ENCODE assay signal across 27 cellular contexts in genomic region chr12:106187155-106187789, GRCh38. TPM values are rescaled to one million over a fixed set of nuclear protein-coding genes. Genes with fewer than 3 reads are reported as not detected.
DNase-seq lines count a peak whose midpoint lies in the region; ATAC-seq, FAIRE-seq and TF ChIP-seq lines count a peak whose summit lies in the region.
"Had no signal": no experiment of that assay in that cellular context is flagged by ENCODE, and none has a peak within 500 bp of the region (broad histone marks: within the 10 kb centered on the region; RNA-seq: fewer than 3 reads in every experiment).

No MANE protein-coding gene starts in this region.

- ATAC-seq in GM23338: no peak; the same call in 2 of the 3 replicates
- ATAC-seq in stimulated activated effector memory CD8-positive, alpha-beta T cell treated with anti-CD3 and anti-CD28 coated beads, Interleukin-12 subunit alpha, Interleukin-12 subunit beta, amount 100 ng/mL, for 72 hours: peak; percentile 21
- no peak for ATAC-seq in gastrocnemius medialis
- no peak for ATAC-seq in GM21737 (IDR thresholded peaks at IDR 0.05; ENCODE audit: unreplicated experiment)
- ATAC-seq in GM21515 (IDR thresholded peaks at IDR 0.05; ENCODE audit: unreplicated experiment): no peak
- ATAC-seq: K562, PC-3, T-cell had no signal

- H3K4me3 ChIP-seq in GM23338: no peak overlapping the region
- no peak overlapping the region for H3K4me3 ChIP-seq in H1 (ENCODE audit: extremely low read depth in 1 of 4, insufficient read depth in 2 of 4, low read depth in 3 of 4, low read length in 4 of 4)
- H3K4me3 ChIP-seq in gastrocnemius medialis: no peak overlapping the region
- H3K4me3 ChIP-seq: K562, SJCRH30 had no signal

- no peak overlapping the region for H4K5ac ChIP-seq in H1 (ENCODE audit: insufficient read length, low read depth, low read length)

- no peak overlapping the region for H3K14ac ChIP-seq in H1 (ENCODE audit: insufficient read length)

- intact Hi-C loops in gastrocnemius medialis (cut with DNase I; ENCODE audit: low total_unique reads): no loop called here

- POLR2A ChIA-PET in H1 (lab: Charles Lee; ENCODE audit: partially characterized antibody): interaction anchor here (1.0 kb wide), 1 partner anchor 57 kb away, joined by 3 read pairs; no protein-coding TSS in a partner anchor

- H4K8ac ChIP-seq in H1 (ENCODE audit: extremely low read depth, insufficient read depth, low read length): no peak overlapping the region

- no peaks in the 10 kb centered on the region for H3K79me1 ChIP-seq in H1 (ENCODE audit: low read depth, low read length)

- TF ChIP-seq RAD21 in H1 (IDR thresholded peaks at IDR 0.05 in 1 of 2, conservative IDR thresholded peaks at IDR 0.05 in 1 of 2; ENCODE audit: low read depth in 2 of 2, low read length in 2 of 2): no peak

- H3K23ac ChIP-seq in H1 (ENCODE audit: insufficient read length): no peak overlapping the region

- no peak overlapping the region for H2BK15ac ChIP-seq in H1 (ENCODE audit: low read length)

- H3K36me3 ChIP-seq in GM23338 (ENCODE audit: insufficient read depth) (no peaks in the 10 kb centered on the region), H1 (ENCODE audit: control insufficient read depth in 2 of 4, insufficient read depth in 4 of 4, low read length in 3 of 4) (no peaks in the 10 kb centered on the region), gastrocnemius medialis (no peaks in the 10 kb centered on the region)
- H3K36me3 ChIP-seq: SJCRH30 had no signal

- H3K27ac ChIP-seq in GM23338 (ENCODE audit: low read depth) (no peak overlapping the region), H1 (ENCODE audit: low read depth, low read length) (no peak overlapping the region), gastrocnemius medialis (peak overlapping the region in 1 of 4 donors; percentile 4)
- H3K27ac ChIP-seq: SJCRH30 had no signal

- H3K4me2 ChIP-seq in GM23338: no peak overlapping the region
- H3K4me2 ChIP-seq in H1 (ENCODE audit: insufficient read depth in 1 of 2, low read depth in 2 of 2, low read length in 2 of 2): no peak overlapping the region

- no peaks in the 10 kb centered on the region for H3K27me3 ChIP-seq in GM23338 (ENCODE audit: insufficient read depth)
- H3K27me3 ChIP-seq in H1 (replicated peaks in 1 of 4; ENCODE audit: control insufficient read depth in 3 of 4, extremely low read depth in 1 of 4, insufficient read depth in 3 of 4, low read length in 3 of 4): no peaks in the 10 kb centered on the region
- no peaks in the 10 kb centered on the region for H3K27me3 ChIP-seq in gastrocnemius medialis
- H3K27me3 ChIP-seq: SJCRH30 had no signal

- no peak overlapping the region for H2BK120ac ChIP-seq in H1 (replicated peaks; ENCODE audit: low read depth, low read length)

- H2BK5ac ChIP-seq in H1 (ENCODE audit: low read depth, low read length): no peak overlapping the region

- CTCF ChIA-PET in H1 (lab: Charles Lee; ENCODE audit: partially characterized antibody): interaction anchor here (1.0 to 4.2 kb wide), 7 partner anchors 10 to 767 kb away, joined by 3 to 19 read pairs (median 6); no protein-coding TSS in a partner anchor

- H3K4me1 Mint-ChIP-seq in GM23338: peaks cover 3% of the 10 kb centered on the region
- peaks cover 47% of the 10 kb centered on the region for H3K4me1 Mint-ChIP-seq in neural crest cell
- no peaks in the 10 kb centered on the region for H3K4me1 Mint-ChIP-seq in stimulated activated effector memory CD8-positive, alpha-beta T cell treated with anti-CD3 and anti-CD28 coated beads, Interleukin-12 subunit alpha, Interleukin-12 subunit beta, amount 100 ng/mL, for 72 hours
- H3K4me1 Mint-ChIP-seq: CD8-positive, alpha-beta memory T cell; T-cell had no signal

- H3K27me3 Mint-ChIP-seq in GM23338 (ENCODE audit: insufficient read depth, low read depth, poor library complexity): peaks cover 3% of the 10 kb centered on the region
- H3K27me3 Mint-ChIP-seq in neural crest cell (ENCODE audit: low read depth): no peaks in the 10 kb centered on the region

- H3K36me3 Mint-ChIP-seq in GM23338 (ENCODE audit: low read depth) (no peaks in the 10 kb centered on the region), neural crest cell (ENCODE audit: low read depth) (no peaks in the 10 kb centered on the region)
- no peaks in the 10 kb centered on the region for H3K36me3 Mint-ChIP-seq in stimulated activated effector memory CD8-positive, alpha-beta T cell treated with anti-CD3 and anti-CD28 coated beads, Interleukin-12 subunit alpha, Interleukin-12 subunit beta, amount 100 ng/mL, for 72 hours
- H3K36me3 Mint-ChIP-seq: CD8-positive, alpha-beta memory T cell; T-cell had no signal

- H3K9me3 Mint-ChIP-seq in GM23338 (no peaks in the 10 kb centered on the region), neural crest cell (no peaks in the 10 kb centered on the region)
- H3K9me3 Mint-ChIP-seq in stimulated activated effector memory CD8-positive, alpha-beta T cell treated with anti-CD3 and anti-CD28 coated beads, Interleukin-12 subunit alpha, Interleukin-12 subunit beta, amount 100 ng/mL, for 72 hours: no peaks in the 10 kb centered on the region
- H3K9me3 Mint-ChIP-seq: CD8-positive, alpha-beta memory T cell; H9; T-cell had no signal

- H4K20me1 ChIP-seq in GM23338 (replicated peaks; ENCODE audit: insufficient read depth): no peaks in the 10 kb centered on the region
- H4K20me1 ChIP-seq in H1 (replicated peaks in 1 of 2; ENCODE audit: control insufficient read depth in 1 of 2, insufficient read depth in 2 of 2, low read length in 2 of 2): no peaks in the 10 kb centered on the region

- H3K9ac ChIP-seq in H1 (replicated peaks in 1 of 4; ENCODE audit: extremely low read depth in 1 of 4, low read depth in 3 of 4, low read length in 3 of 4): no peak overlapping the region

- no peak overlapping the region for H3K56ac ChIP-seq in H1 (replicated peaks; ENCODE audit: insufficient read length, low read depth, low read length)

- in situ Hi-C loops in gastrocnemius medialis (cut with MboI; ENCODE audit: low sequenced_read_pairs in 4 of 4): no loop called here

- H3F3A ChIP-seq in GM23338 (replicated peaks; ENCODE audit: low read depth): no peaks in the 10 kb centered on the region

- TF ChIP-seq POLR2A in H1 (IDR thresholded peaks at IDR 0.05; ENCODE audit: control extremely low read depth in 1 of 2, low read depth in 2 of 2, low read length in 2 of 2): no peak
- no peak for TF ChIP-seq POLR2A in gastrocnemius medialis (IDR thresholded peaks at IDR 0.05)

- H2AK5ac ChIP-seq in H1 (ENCODE audit: low read depth, low read length): no peak overlapping the region

- H3K79me2 ChIP-seq in GM23338 (replicated peaks; ENCODE audit: insufficient read depth) (no peaks in the 10 kb centered on the region), H1 (ENCODE audit: control insufficient read depth in 1 of 2, insufficient read depth in 2 of 2, low read length in 2 of 2) (no peaks in the 10 kb centered on the region)

- H4K91ac ChIP-seq in H1 (replicated peaks; ENCODE audit: insufficient read length, low read length): no peak overlapping the region

- H3K4me3 Mint-ChIP-seq in GM23338 (no peak overlapping the region), neural crest cell (peak overlapping the region; percentile 6)
- no peak overlapping the region for H3K4me3 Mint-ChIP-seq in stimulated activated effector memory CD8-positive, alpha-beta T cell treated with anti-CD3 and anti-CD28 coated beads, Interleukin-12 subunit alpha, Interleukin-12 subunit beta, amount 100 ng/mL, for 72 hours
- H3K4me3 Mint-ChIP-seq: CD8-positive, alpha-beta memory T cell; H9; T-cell had no signal

- H3K27ac Mint-ChIP-seq in GM23338 (no peak overlapping the region), neural crest cell (ENCODE audit: unreplicated experiment) (peak overlapping the region; percentile 0)
- no peak overlapping the region for H3K27ac Mint-ChIP-seq in stimulated activated effector memory CD8-positive, alpha-beta T cell treated with anti-CD3 and anti-CD28 coated beads, Interleukin-12 subunit alpha, Interleukin-12 subunit beta, amount 100 ng/mL, for 72 hours
- H3K27ac Mint-ChIP-seq: CD8-positive, alpha-beta memory T cell; H9; T-cell had no signal

- H3K18ac ChIP-seq in H1 (ENCODE audit: extremely low read depth, low read length): no peak overlapping the region

- peaks cover 7% of the 10 kb centered on the region; the same call in 1 of the 2 replicates for H3K4me1 ChIP-seq in GM23338 (ENCODE audit: insufficient read depth)
- peaks cover 0 to 7% (median 2%) of the 10 kb centered on the region in 4 experiments; a peak in 4 of 7 replicates for H3K4me1 ChIP-seq in H1 (replicated peaks in 1 of 4; ENCODE audit: control insufficient read depth in 3 of 4, insufficient read depth in 4 of 4, low read length in 3 of 4)
- H3K4me1 ChIP-seq in gastrocnemius medialis: peaks cover 11 to 15% of the 10 kb centered on the region in 2 donors
- H3K4me1 ChIP-seq: SJCRH30 had no signal

- H2BK12ac ChIP-seq in H1 (ENCODE audit: low read depth, low read length): no peak overlapping the region

- no peaks in the 10 kb centered on the region for H3K23me2 ChIP-seq in H1 (ENCODE audit: low read depth, low read length)

- 95% methylated on average over 6 of the region's 6 CpGs; no CpG with 5 or more reads in 1 of the 2 experiments for WGBS in H1 (ENCODE audit: extremely low coverage in 1 of 2, insufficient coverage in 1 of 2, insufficient read length in 1 of 2, insufficient replicate concordance in 2 of 2, low coverage in 1 of 2, low lambda C conversion rate in 2 of 2, missing lambda C conversion rate in 1 of 2), 2 experiments

- H3K9me3 ChIP-seq in H1 (ENCODE audit: insufficient read depth in 2 of 2, low read depth in 1 of 2, low read length in 1 of 2) (no peaks in the 10 kb centered on the region), gastrocnemius medialis (no peaks in the 10 kb centered on the region)
- H3K9me3 ChIP-seq: SJCRH30 had no signal

- TF ChIP-seq EP300 in H1 (IDR thresholded peaks at IDR 0.05; ENCODE audit: borderline replicate concordance in 1 of 2, low read depth in 2 of 2, low read length in 2 of 2): no peak

- FAIRE-seq in H1 (lab: Jason Lieb, UNC): no peak
- FAIRE-seq: GM18507, K562 had no signal

- no peak for DNase-seq in GM23338 (ENCODE audit: low spot score)
- DNase-seq in H1 (ENCODE audit: low read depth in 1 of 2, low spot score in 2 of 2): no peak
- no peak for DNase-seq in neural crest cell (ENCODE audit: low read depth, low spot score)
- no peak for DNase-seq in stimulated activated effector memory CD8-positive, alpha-beta T cell treated with anti-CD3 and anti-CD28 coated beads, Interleukin-12 subunit alpha, Interleukin-12 subunit beta, amount 100 ng/mL, for 72 hours (ENCODE audit: low spot score in 2 of 2)
- no peak for DNase-seq in gastrocnemius medialis
- DNase-seq: C1 segment of cervical spinal cord; Calu3; CD8-positive, alpha-beta memory T cell; DMS153; DND-41; H9; Kasumi-1; MV-4-11; NCI-H1105; NCI-H146; NCI-H2029; NCI-H446; NCI-H524 treated with DMSO at 0.1 percent for 48 hours; NCI-H82; NK-92 treated with Interleukin-12 subunit alpha and Interleukin-12 subunit beta, amount 100 ng/mL, for 24 hours; PC-3; SJCRH30; T-cell had no signal

- H2BK20ac ChIP-seq in H1 (ENCODE audit: low read length): no peak overlapping the region; the same call in 1 of the 2 replicates

- no peaks in the 10 kb centered on the region for H3K9me2 ChIP-seq in GM23338 (ENCODE audit: insufficient read depth)

- no peak for TF ChIP-seq CTCF in GM23338 (conservative IDR thresholded peaks at IDR 0.05; ENCODE audit: low read depth in 2 of 2)
- TF ChIP-seq CTCF in H1 (IDR thresholded peaks at IDR 0.05; ENCODE audit: control extremely low read depth in 1 of 3, insufficient read depth in 1 of 3, low read depth in 1 of 3, low read length in 3 of 3): no peak
- TF ChIP-seq CTCF in neural crest cell (conservative IDR thresholded peaks at IDR 0.05): no peak
- TF ChIP-seq CTCF in gastrocnemius medialis (IDR thresholded peaks at IDR 0.05 in 4 of 5, conservative IDR thresholded peaks at IDR 0.05 in 1 of 5): no peak

- peak overlapping the region; percentile 56; the same call in 1 of the 2 replicates for H2AFZ ChIP-seq in GM23338
- peak overlapping the region; percentile 11; the same call in 1 of the 2 replicates for H2AFZ ChIP-seq in H1 (ENCODE audit: low read length)

- no peak overlapping the region for H3K4ac ChIP-seq in H1 (replicated peaks; ENCODE audit: insufficient read length, low read depth, low read length)

RNA-seq across cellular contexts. Expression of gene NUAK1, which starts 48.5 kb away (rescaled TPM):
- 15.4 and 16.9 TPM in 2 replicates for total RNA-seq in GM23338 (2014; rRNA removed; shearing (Covaris generic))
- 4.7 and 5.4 TPM in 2 replicates for polyA plus RNA-seq in GM23338 (2016; fragmentation: Nextera tagmentation; extraction: Ambion mirVana)
- total RNA-seq in H1 (2021; fragmentation: NEBNext Ultra II Directional; extraction: Animal tissue kit (Norgen Biotek cat#: 25700)): 18.2 and 18.9 TPM in 2 replicates
- 6.7 and 7.7 TPM in 2 replicates for polyA plus RNA-seq in H1 (2011; rRNA removed)
- polyA plus RNA-seq in H1 (2011; cell fraction: cytosol; rRNA removed): 7.7 TPM
- 13.5 TPM for polyA plus RNA-seq in H1 (2011; cell fraction: nucleus; rRNA removed)
- polyA plus RNA-seq in H1 (2012, experiment 1 of 2): 6.6 to 13.0 TPM (median 9.9 TPM) in 4 replicates
- 4.0 TPM for polyA plus RNA-seq in H1 (2012, experiment 2 of 2)
- polyA plus RNA-seq in H1 (2013, experiment 1 of 2): 6.9 TPM
- 6.9 TPM for polyA plus RNA-seq in H1 (2013, experiment 2 of 2)
- 21.4 and 22.7 TPM in 2 replicates for polyA minus RNA-seq in H1 (2011; rRNA and poly(A)+ RNA removed)
- polyA minus RNA-seq in H1 (2011; cell fraction: cytosol; rRNA and poly(A)+ RNA removed): 12.1 TPM
- 14.6 TPM for polyA minus RNA-seq in H1 (2011; cell fraction: nucleus; rRNA and poly(A)+ RNA removed)
- 35.3 and 35.6 TPM in 2 replicates for total RNA-seq in neural crest cell
- 10 to 100 TPM; 18.9 to 34.5 (median 29.1) TPM for total RNA-seq in gastrocnemius medialis
- total RNA-seq: CD8-positive, alpha-beta memory T cell had no signal
- polyA plus RNA-seq: K562 had no signal
